Comparison of ENCODE assay signal across 5 cellular contexts in the genomic region with DNA sequence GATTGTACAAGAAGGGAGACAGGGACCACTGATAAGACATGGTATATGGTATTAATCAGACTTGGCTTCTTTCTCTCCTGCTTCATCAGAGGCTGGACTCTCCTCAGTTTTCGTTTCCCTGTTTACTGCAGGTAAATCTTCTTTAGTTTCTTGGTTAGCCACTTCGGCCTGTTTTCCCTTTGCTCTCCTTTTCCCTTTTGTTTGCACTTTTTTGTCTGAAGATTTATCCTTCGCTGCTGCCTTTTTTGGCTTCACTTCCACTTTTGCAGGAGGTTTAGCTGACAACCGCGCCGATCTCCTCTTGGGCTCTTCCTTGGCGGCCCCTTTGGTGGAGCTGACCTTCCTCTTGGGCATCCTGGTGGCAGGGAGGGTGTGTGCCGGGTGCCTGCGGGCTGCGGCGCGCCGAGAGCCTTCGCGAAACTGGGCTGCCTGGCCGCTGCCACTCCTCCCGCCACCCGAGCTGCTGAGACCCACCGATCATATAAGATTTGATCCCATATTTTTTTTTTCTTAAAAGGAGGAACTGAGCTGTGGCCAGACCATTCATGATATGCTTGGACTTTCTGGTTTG. TPM values are rescaled to one million over a fixed set of nuclear protein-coding genes. Genes with fewer than 3 reads are reported as not detected.
"Had no signal": no experiment of that assay in that cellular context is flagged by ENCODE, and none has a peak within 500 bp of the region (broad histone marks: within the 10 kb centered on the region; RNA-seq: fewer than 3 reads in every experiment).

No MANE protein-coding gene starts in this region.

RNA-seq across cellular contexts. Expression of gene MPP1, which starts 11.8 kb away (rescaled TPM):
- total RNA-seq: HT-29 had no signal

RNA-seq across cellular contexts. Expression of gene SMIM9, which starts 17.3 kb away (rescaled TPM):
- total RNA-seq: HepG2, HT-29, HT1080, IMR-90 had no signal
- polyA plus RNA-seq: HepG2, IgD-negative memory B cell, IMR-90 had no signal
